In genomic region chr20:62237772-62238568, GRCh38 we compare ENCODE assay signal across 8 cellular contexts. TPM values are rescaled to one million over a fixed set of nuclear protein-coding genes. Genes with fewer than 3 reads are reported as not detected.
DNase-seq lines count a peak whose midpoint lies in the region; ATAC-seq and TF ChIP-seq lines count a peak whose summit lies in the region.

OSBPL2 (plus strand) TSS chr20:62238521; CDS start chr20:62256185, 17,664 bp downstream.

- CTCF ChIA-PET in activated CD4-positive, alpha-beta T cell treated with anti-CD3 and anti-CD28 coated beads for 36 hours (lab: Charles Lee), result interaction anchor here (0.7 kb wide), 1 partner anchor 221 kb away, joined by 3 read pairs; no protein-coding TSS in a partner anchor

- H3K27ac Mint-ChIP-seq in activated CD4-positive, alpha-beta T cell treated with anti-CD3 and anti-CD28 coated beads for 36 hours, result peak within 1 kb of the TSS; percentile 74

- ATAC-seq in HG03442 (IDR thresholded peaks at IDR 0.05; ENCODE audit: unreplicated experiment), result peak; percentile 96
- peak; percentile 99 for ATAC-seq in activated CD4-positive, alpha-beta T cell treated with anti-CD3 and anti-CD28 coated beads for 36 hours

- H3K4me3 Mint-ChIP-seq in activated CD4-positive, alpha-beta T cell treated with anti-CD3 and anti-CD28 coated beads for 36 hours, result peak within 1 kb of the TSS; percentile 77

- no peaks in the 10 kb centered on the region for H3K27me3 Mint-ChIP-seq in activated CD4-positive, alpha-beta T cell treated with anti-CD3 and anti-CD28 coated beads for 36 hours

- POLR2A ChIA-PET in activated CD4-positive, alpha-beta T cell treated with anti-CD3 and anti-CD28 coated beads for 36 hours (lab: Charles Lee), result no interaction called here

- H3K9me3 Mint-ChIP-seq in activated CD4-positive, alpha-beta T cell treated with anti-CD3 and anti-CD28 coated beads for 36 hours (ENCODE audit: low read depth), result no peaks in the 10 kb centered on the region

- TF ChIP-seq CTCF in choroid plexus epithelial cell (conservative IDR thresholded peaks at IDR 0.05; ENCODE audit: low read depth, low read length), result no peak

- intact Hi-C loops in activated CD4-positive, alpha-beta T cell treated with anti-CD3 and anti-CD28 coated beads for 36 hours (cut with DNase I, micrococcal nuclease), result loop anchor here (1.0 to 5.0 kb wide), 13 partner anchors 18 to 1035 kb away; partner anchors contain the start of genes ADRM1 (in 2 of the 2), LSM14B (in 2 of the 2), PSMA7 (in 2 of the 2) and SS18L1 (in 2 of the 2)

- peaks cover 34% of the 10 kb centered on the region for H3K4me1 Mint-ChIP-seq in activated CD4-positive, alpha-beta T cell treated with anti-CD3 and anti-CD28 coated beads for 36 hours

- H3K36me3 Mint-ChIP-seq in activated CD4-positive, alpha-beta T cell treated with anti-CD3 and anti-CD28 coated beads for 36 hours (ENCODE audit: low read depth), result peaks cover 1% of the 10 kb centered on the region

- DNase-seq in AML-193 (lab: John Stamatoyannopoulos, UW) (peak; percentile 92 to 93), GM19238 (ENCODE audit: insufficient read length, low spot score) (peak; percentile 100), NCI-H524 (lab: John Stamatoyannopoulos, UW) (peak; percentile 94 to 97), choroid plexus epithelial cell (ENCODE audit: low read depth) (peak; percentile 98), kidney glomerular epithelial cell (lab: John Stamatoyannopoulos, UW) (peak; percentile 97)
- DNase-seq in activated CD4-positive, alpha-beta T cell treated with anti-CD3 and anti-CD28 coated beads for 36 hours, result peak; percentile 100
- peak; percentile 100 for DNase-seq in stimulated activated CD4-positive, alpha-beta T cell treated with anti-CD3 and anti-CD28 coated beads, Interleukin-1b, Interleukin-23, amount 100 ng/mL, for 24 hours (ENCODE audit: low read depth in 4 of 4, low spot score in 1 of 4)

- H3K4me3 ChIP-seq in choroid plexus epithelial cell (ENCODE audit: low read depth, low read length), result peak within 1 kb of the TSS; percentile 77

RNA-seq across cellular contexts. Expression of gene OSBPL2, which starts in this region (rescaled TPM):
- total RNA-seq in activated CD4-positive, alpha-beta T cell treated with anti-CD3 and anti-CD28 coated beads for 36 hours, result 10 to 100 TPM; 19.2 to 23.0 TPM

Comparison
In these comparisons a context has a peak if more than half of its experiments do, and no peak if none do; other contexts are left out.
1. Peak in every context shown above with its lines: DNase-seq, ATAC-seq and H3K4me3 ChIP-seq.